1 cellular context compared by ENCODE assay signal in the genomic region with DNA sequence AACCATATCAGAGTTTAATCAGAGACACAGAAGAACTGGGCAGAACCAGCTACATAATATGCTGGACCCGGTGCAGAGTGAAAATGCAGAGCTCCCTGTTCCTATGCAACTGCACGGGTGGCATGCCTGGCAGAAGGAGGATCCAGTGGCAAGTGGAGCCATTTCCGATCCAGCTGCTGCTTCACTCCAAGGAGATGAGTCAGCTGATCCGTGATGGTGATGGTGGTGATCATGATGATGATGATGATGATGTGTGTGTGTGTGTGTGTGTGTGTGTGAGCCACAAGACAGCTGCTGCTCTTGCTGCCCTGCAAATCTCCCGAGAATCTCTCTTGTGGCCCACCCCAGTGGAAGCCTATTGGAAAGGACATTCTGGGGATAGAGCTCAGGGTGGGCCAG.
A peak's percentile ranks its signal among the peaks of the same experiment; 100 is the strongest.
TF ChIP-seq lines count a peak whose summit lies in the region.

No MANE protein-coding gene starts in this region.

TF ChIP-seq in HepG2, 621 proteins besides CTCF, POLR2A, EP300 and RAD21:
- no peak for TF ChIP-seq ZNF549 (CRISPR knock-in tag; IDR thresholded peaks at IDR 0.05)
- TF ChIP-seq CREB1 (IDR thresholded peaks at IDR 0.05), result peak; percentile 41; the same call in 1 of the 2 replicates
- TF ChIP-seq CREB1 (CRISPR knock-in tag; IDR thresholded peaks at IDR 0.05), result no peak
- no peak for TF ChIP-seq ZFP62 (CRISPR knock-in tag; IDR thresholded peaks at IDR 0.05)
